8 cellular contexts compared by ENCODE assay signal in genomic region chr3:12556723-12557471, GRCh38. TPM values are rescaled to one million over a fixed set of nuclear protein-coding genes. Genes with fewer than 3 reads are reported as not detected.
DNase-seq lines count a peak whose midpoint lies in the region; ATAC-seq and TF ChIP-seq lines count a peak whose summit lies in the region.

A gene with protein sequence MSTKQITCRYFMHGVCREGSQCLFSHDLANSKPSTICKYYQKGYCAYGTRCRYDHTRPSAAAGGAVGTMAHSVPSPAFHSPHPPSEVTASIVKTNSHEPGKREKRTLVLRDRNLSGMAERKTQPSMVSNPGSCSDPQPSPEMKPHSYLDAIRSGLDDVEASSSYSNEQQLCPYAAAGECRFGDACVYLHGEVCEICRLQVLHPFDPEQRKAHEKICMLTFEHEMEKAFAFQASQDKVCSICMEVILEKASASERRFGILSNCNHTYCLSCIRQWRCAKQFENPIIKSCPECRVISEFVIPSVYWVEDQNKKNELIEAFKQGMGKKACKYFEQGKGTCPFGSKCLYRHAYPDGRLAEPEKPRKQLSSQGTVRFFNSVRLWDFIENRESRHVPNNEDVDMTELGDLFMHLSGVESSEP (plus strand): TSS chr3:12557087. CDS start chr3:12557151, 64 bp downstream.

- H3K27me3 Mint-ChIP-seq in activated T-helper 2 cell treated with anti-CD3 and anti-CD28 coated beads, Interferon-gamma antibody, Interleukin-2, Interleukin-4, amounts not matched to agents 10 μg/mL and 5 μg/mL and 100 μg/mL, durations not matched to agents 14 hours and 24 hours and 36 hours (ENCODE audit: low read depth), result peaks cover 16% of the 10 kb centered on the region
- H3K27me3 Mint-ChIP-seq in natural killer cell treated with Interleukin-12 subunit alpha and Interleukin-12 subunit beta and Interleukin-15 and Interleukin-18, amount 100 ng/mL, for 72 hours, result peaks cover 16 to 34% of the 10 kb centered on the region in 2 donors

- intact Hi-C loops in activated T-helper 2 cell treated with anti-CD3 and anti-CD28 coated beads, Interferon-gamma antibody, Interleukin-2, Interleukin-4, amounts not matched to agents 10 μg/mL and 5 μg/mL and 100 μg/mL, durations not matched to agents 14 hours and 24 hours and 36 hours (cut with micrococcal nuclease), result loop anchor here (1.0 to 2.0 kb wide), 2 partner anchors 72 to 107 kb away; partner anchors contain the start of genes RAF1 and TSEN2

- DNase-seq in DMS79 treated with DMSO at 0.1 percent for 48 hours (lab: John Stamatoyannopoulos, UW), result peak; percentile 64
- DNase-seq in Jurkat, Clone E6-1 (ENCODE audit: low read depth, low spot score), result peak; percentile 72
- peak; percentile 90 for DNase-seq in RWPE2 (ENCODE audit: low spot score)
- peak; percentile 78 for DNase-seq in activated T-helper 2 cell treated with anti-CD3 and anti-CD28 coated beads, Interferon-gamma antibody, Interleukin-2, Interleukin-4, amounts not matched to agents 10 μg/mL and 5 μg/mL and 100 μg/mL, durations not matched to agents 14 hours and 24 hours and 36 hours (ENCODE audit: low spot score)
- DNase-seq in fibroblast of peridontal ligament (ENCODE audit: extremely low read depth), result peak; percentile 80
- DNase-seq in natural killer cell treated with Interleukin-12 subunit alpha and Interleukin-12 subunit beta and Interleukin-15 and Interleukin-18, amount 100 ng/mL, for 72 hours (ENCODE audit: low spot score), result peak; percentile 90
- peak; percentile 91 for DNase-seq in stimulated activated naive CD8-positive, alpha-beta T cell treated with anti-CD3 and anti-CD28 coated beads, Interleukin-15, Interleukin-2, amounts not matched to agents 100 U/mL and 50 U/mL, for 24 hours

- H3K27me3 ChIP-seq in RWPE2 (ENCODE audit: insufficient read depth, poor library complexity, severe bottlenecking), result no peaks in the 10 kb centered on the region

- peaks cover 14% of the 10 kb centered on the region for H3K4me1 ChIP-seq in RWPE2 (ENCODE audit: insufficient read depth, poor library complexity, severe bottlenecking)

- H3K36me3 ChIP-seq in RWPE2 (ENCODE audit: low read depth), result no peaks in the 10 kb centered on the region

- H3K9me3 ChIP-seq in RWPE2 (ENCODE audit: severe bottlenecking), result no peaks in the 10 kb centered on the region

- peak within 1 kb of the TSS; percentile 69 for H3K4me3 ChIP-seq in Jurkat, Clone E6-1 (ENCODE audit: low read length)
- peak within 1 kb of the TSS; percentile 76 for H3K4me3 ChIP-seq in RWPE2 (ENCODE audit: severe bottlenecking)

- peaks cover 38% of the 10 kb centered on the region for H3K4me1 Mint-ChIP-seq in activated T-helper 2 cell treated with anti-CD3 and anti-CD28 coated beads, Interferon-gamma antibody, Interleukin-2, Interleukin-4, amounts not matched to agents 10 μg/mL and 5 μg/mL and 100 μg/mL, durations not matched to agents 14 hours and 24 hours and 36 hours (ENCODE audit: low read depth)
- H3K4me1 Mint-ChIP-seq in natural killer cell treated with Interleukin-12 subunit alpha and Interleukin-12 subunit beta and Interleukin-15 and Interleukin-18, amount 100 ng/mL, for 72 hours (ENCODE audit: low read depth in 2 of 2), result peaks cover 46 to 51% of the 10 kb centered on the region in 2 donors

- peak within 1 kb of the TSS; percentile 80 for H3K27ac Mint-ChIP-seq in activated T-helper 2 cell treated with anti-CD3 and anti-CD28 coated beads, Interferon-gamma antibody, Interleukin-2, Interleukin-4, amounts not matched to agents 10 μg/mL and 5 μg/mL and 100 μg/mL, durations not matched to agents 14 hours and 24 hours and 36 hours
- peak within 1 kb of the TSS; percentile 69 to 89 for H3K27ac Mint-ChIP-seq in natural killer cell treated with Interleukin-12 subunit alpha and Interleukin-12 subunit beta and Interleukin-15 and Interleukin-18, amount 100 ng/mL, for 72 hours

- no peaks in the 10 kb centered on the region for H3K36me3 Mint-ChIP-seq in activated T-helper 2 cell treated with anti-CD3 and anti-CD28 coated beads, Interferon-gamma antibody, Interleukin-2, Interleukin-4, amounts not matched to agents 10 μg/mL and 5 μg/mL and 100 μg/mL, durations not matched to agents 14 hours and 24 hours and 36 hours (ENCODE audit: low read depth)
- H3K36me3 Mint-ChIP-seq in natural killer cell treated with Interleukin-12 subunit alpha and Interleukin-12 subunit beta and Interleukin-15 and Interleukin-18, amount 100 ng/mL, for 72 hours, result no peaks in the 10 kb centered on the region

- H3K4me3 Mint-ChIP-seq in activated T-helper 2 cell treated with anti-CD3 and anti-CD28 coated beads, Interferon-gamma antibody, Interleukin-2, Interleukin-4, amounts not matched to agents 10 μg/mL and 5 μg/mL and 100 μg/mL, durations not matched to agents 14 hours and 24 hours and 36 hours (ENCODE audit: low read depth), result peak within 1 kb of the TSS; percentile 91
- H3K4me3 Mint-ChIP-seq in natural killer cell treated with Interleukin-12 subunit alpha and Interleukin-12 subunit beta and Interleukin-15 and Interleukin-18, amount 100 ng/mL, for 72 hours, result peak within 1 kb of the TSS; percentile 93

- peak within 1 kb of the TSS; percentile 70 for H3K27ac ChIP-seq in RWPE2 (ENCODE audit: poor library complexity, severe bottlenecking)

- TF ChIP-seq CTCF in RWPE2 (IDR thresholded peaks at IDR 0.05; ENCODE audit: poor library complexity, severe bottlenecking), result peak; percentile 6

- H3K9me3 Mint-ChIP-seq in activated T-helper 2 cell treated with anti-CD3 and anti-CD28 coated beads, Interferon-gamma antibody, Interleukin-2, Interleukin-4, amounts not matched to agents 10 μg/mL and 5 μg/mL and 100 μg/mL, durations not matched to agents 14 hours and 24 hours and 36 hours, result no peaks in the 10 kb centered on the region
- no peaks in the 10 kb centered on the region for H3K9me3 Mint-ChIP-seq in natural killer cell treated with Interleukin-12 subunit alpha and Interleukin-12 subunit beta and Interleukin-15 and Interleukin-18, amount 100 ng/mL, for 72 hours

- peak; percentile 77 for ATAC-seq in GM21619 (IDR thresholded peaks at IDR 0.05; ENCODE audit: unreplicated experiment)
- peak; percentile 89 for ATAC-seq in RWPE2 (ENCODE audit: low read depth)
- ATAC-seq in natural killer cell treated with Interleukin-12 subunit alpha and Interleukin-12 subunit beta and Interleukin-15 and Interleukin-18, amount 100 ng/mL, for 72 hours, result peak; percentile 98 to 99
- peak; percentile 95 for ATAC-seq in stimulated activated naive CD8-positive, alpha-beta T cell treated with anti-CD3 and anti-CD28 coated beads, Interleukin-15, Interleukin-2, amounts not matched to agents 100 U/mL and 50 U/mL, for 24 hours

RNA-seq across cellular contexts. Expression of the gene that starts here (rescaled TPM):
- polyA plus RNA-seq in Jurkat, Clone E6-1 (2012; ENCODE audit: insufficient read depth, insufficient read length), result 37.8 TPM
- 21.9 and 24.7 TPM in 2 replicates for total RNA-seq in activated T-helper 2 cell treated with anti-CD3 and anti-CD28 coated beads, Interferon-gamma antibody, Interleukin-2, Interleukin-4, amounts not matched to agents 10 μg/mL and 5 μg/mL and 100 μg/mL, durations not matched to agents 14 hours and 24 hours and 36 hours
- 10 to 100 TPM; 24.6 to 27.5 TPM for total RNA-seq in natural killer cell treated with Interleukin-12 subunit alpha and Interleukin-12 subunit beta and Interleukin-15 and Interleukin-18, amount 100 ng/mL, for 72 hours

Comparison
In these comparisons a context has a peak if more than half of its experiments do, and no peak if none do; other contexts are left out.
1. Peak in every context shown above with its lines: DNase-seq, ATAC-seq, H3K4me3 ChIP-seq and H3K27ac ChIP-seq.